ENCODE assay signal across 18 cellular contexts in the genomic region with DNA sequence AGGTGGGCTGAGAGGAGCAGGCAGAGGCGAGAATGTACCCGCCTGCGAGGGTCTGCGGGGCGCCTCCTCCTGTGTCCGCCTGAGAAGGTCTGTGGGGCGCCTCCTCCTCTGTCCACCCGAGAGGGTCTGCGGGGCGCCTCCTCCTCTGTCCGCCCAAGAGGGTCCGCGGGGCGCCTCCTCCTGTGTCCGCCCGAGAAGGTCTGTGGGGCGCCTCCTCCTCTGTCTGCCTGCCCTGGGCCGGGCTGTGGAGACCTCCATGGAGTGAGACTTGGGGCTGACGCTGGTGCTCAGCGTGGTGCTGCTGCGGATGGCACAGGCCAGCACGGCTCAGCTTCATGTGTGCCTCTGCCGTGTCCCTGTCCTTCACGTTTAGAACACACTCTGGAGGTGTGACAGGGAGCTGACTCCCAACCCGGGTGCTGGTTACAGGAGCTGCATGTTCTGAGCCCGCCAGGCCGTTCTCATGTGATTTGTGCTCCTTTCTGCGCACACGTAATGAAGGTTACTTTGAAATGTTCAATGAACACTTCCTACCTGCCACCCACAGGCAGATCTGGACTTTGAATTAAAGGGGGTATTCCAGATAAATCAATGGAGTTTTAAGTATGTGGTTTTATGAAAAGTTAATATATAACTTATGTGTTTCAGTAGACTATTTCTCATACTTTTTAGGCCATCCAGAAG. TPM values are rescaled to one million over a fixed set of nuclear protein-coding genes. Genes with fewer than 3 reads are reported as not detected.
A peak's percentile ranks its signal among the peaks of the same experiment; 100 is the strongest.
DNase-seq lines count a peak whose midpoint lies in the region; ATAC-seq, FAIRE-seq and TF ChIP-seq lines count a peak whose summit lies in the region.
"Had no signal": no experiment of that assay in that cellular context is flagged by ENCODE, and none has a peak within 500 bp of the region (broad histone marks: within the 10 kb centered on the region; RNA-seq: fewer than 3 reads in every experiment).

No MANE protein-coding gene starts in this region.

- BruUV-seq in K562 (replicated peaks; lab: Mats Ljungman, UMichigan) = no TSS peak

- H3K36me3 ChIP-seq in K562 (ENCODE audit: control insufficient read depth, insufficient read depth, low read length) = peaks cover 94% of the 10 kb centered on the region
- peaks cover 100% of the 10 kb centered on the region for H3K36me3 ChIP-seq in upper lobe of right lung

- ATAC-seq in K562 (no peak), esophagus mucosa (peak; percentile 9), upper lobe of right lung (peak; percentile 8), GM21390 (IDR thresholded peaks at IDR 0.05; ENCODE audit: unreplicated experiment) (no peak)

- CTCF ChIA-PET in K562 (lab: Yijun Ruan, JAX; ENCODE audit: low intra/inter-chr PET ratio) = interaction anchor here (0.6 kb wide), 1 partner anchor 95 kb away, joined by 3 read pairs; no protein-coding TSS in a partner anchor

- H3K4me3 ChIP-seq in K562 (no peak overlapping the region), upper lobe of right lung (no peak overlapping the region)
- H3K4me3 ChIP-seq: Peyer's patch had no signal

- no peak overlapping the region for H3K27ac ChIP-seq in K562 (ENCODE audit: extremely low read depth, low read depth, low read length)
- no peak overlapping the region for H3K27ac ChIP-seq in upper lobe of right lung
- H3K27ac ChIP-seq: Peyer's patch had no signal

- no peak for TF ChIP-seq EP300 in K562 (IDR thresholded peaks at IDR 0.05; ENCODE audit: low read length)

- no peaks in the 10 kb centered on the region for H3K79me2 ChIP-seq in K562 (ENCODE audit: control insufficient read depth, insufficient read depth, low read length)

- H3K4me1 ChIP-seq in K562 (replicated peaks in 1 of 2; ENCODE audit: control insufficient read depth in 2 of 2, insufficient read depth in 2 of 2, low read length in 2 of 2) (peaks cover 14 to 29% of the 10 kb centered on the region in 2 experiments; a peak in 4 of 5 replicates), upper lobe of right lung (no peaks in the 10 kb centered on the region)
- H3K4me1 ChIP-seq: BE2C, Peyer's patch had no signal

- no peak overlapping the region for H3K4me2 ChIP-seq in K562 (ENCODE audit: insufficient read depth, low read length)

- no peaks in the 10 kb centered on the region for H3K9me3 Mint-ChIP-seq in nephron

- H3K4me1 Mint-ChIP-seq in nephron = no peaks in the 10 kb centered on the region

- POLR2A ChIA-PET in K562 (lab: Yijun Ruan, JAX) = no interaction called here

- 0 out of 2 replicates have a peak, but pooled peaks cover 5% of the 10 kb centered on the region for H4K20me1 ChIP-seq in K562 (replicated peaks; ENCODE audit: control insufficient read depth, insufficient read depth, low read length)

- 94% methylated on average over 19 of the region's 29 CpGs for WGBS in K562 (ENCODE audit: insufficient coverage, low coverage, missing lambda C conversion rate)

- H3K36me3 Mint-ChIP-seq in nephron (ENCODE audit: low read depth) = peaks cover 72% of the 10 kb centered on the region

- DNase-seq in K562 (ENCODE audit: extremely low read depth in 1 of 4, low spot score in 3 of 4) (no peak), upper lobe of right lung (no peak), NCI-H1694 (lab: John Stamatoyannopoulos, UW) (no peak), NCI-H510A treated with DMSO at 0.1 percent for 48 hours (lab: John Stamatoyannopoulos, UW) (no peak)
- DNase-seq: BE2C, DMS79, H7, KG1, NCI-H1092, NCI-H1436 treated with DMSO at 0.1 percent for 48 hours, NCI-H2081, NCI-H2171, NCI-H345, NCI-H524 treated with DMSO at 0.1 percent for 48 hours, Peyer's patch had no signal

- peaks cover 4% of the 10 kb centered on the region for H3K9me1 ChIP-seq in K562 (ENCODE audit: control insufficient read depth, insufficient read depth, low read length)

- no peak overlapping the region for H3K9ac ChIP-seq in K562 (ENCODE audit: insufficient read depth in 1 of 2, low read depth in 2 of 2, low read length in 2 of 2)

- intact Hi-C loops in K562 (cut with micrococcal nuclease) = no loop called here
- intact Hi-C loops in upper lobe of right lung (cut with DNase I) = no loop called here

- no peak for TF ChIP-seq RAD21 in K562 (CRISPR knock-in tag; conservative IDR thresholded peaks at IDR 0.05 in 1 of 2, IDR thresholded peaks at IDR 0.05 in 1 of 2)

- no peak overlapping the region for H3K4me3 Mint-ChIP-seq in nephron

- H3K27ac Mint-ChIP-seq in nephron = peak overlapping the region in 2 of 3 experiments; percentile 39 to 66

- H2AFZ ChIP-seq in K562 (ENCODE audit: low read depth, low read length) = no peak overlapping the region

- no peaks in the 10 kb centered on the region for H3K27me3 ChIP-seq in K562 (ENCODE audit: control insufficient read depth in 2 of 2, insufficient read depth in 2 of 2, low read length in 2 of 2)
- H3K27me3 ChIP-seq in upper lobe of right lung = no peaks in the 10 kb centered on the region
- H3K27me3 ChIP-seq: BE2C, Peyer's patch had no signal

- no peaks in the 10 kb centered on the region for H3K27me3 Mint-ChIP-seq in nephron (ENCODE audit: low read depth)

- FAIRE-seq in K562 (lab: Jason Lieb, UNC) = no peak

- TF ChIP-seq CTCF in K562 (IDR thresholded peaks at IDR 0.05 in 2 of 3, conservative IDR thresholded peaks at IDR 0.05 in 1 of 3; ENCODE audit: insufficient read depth in 2 of 3, low read depth in 1 of 3, low read length in 3 of 3) (no peak), nephron (IDR thresholded peaks at IDR 0.05; ENCODE audit: unreplicated experiment in 3 of 3) (no peak), upper lobe of right lung (IDR thresholded peaks at IDR 0.05) (no peak)

- in situ Hi-C loops in K562 (cut with MboI) = no loop called here

- TF ChIP-seq POLR2A in K562 (conservative IDR thresholded peaks at IDR 0.05) = no peak

- H3K9me3 ChIP-seq in K562 (replicated peaks; ENCODE audit: control insufficient read depth, insufficient read depth, low read depth, low read length) = no peaks in the 10 kb centered on the region
- H3K9me3 ChIP-seq in upper lobe of right lung = no peaks in the 10 kb centered on the region
- H3K9me3 ChIP-seq: BE2C, Peyer's patch had no signal

TF ChIP-seq in K562, 482 proteins besides CTCF, POLR2A, EP300 and RAD21:
- 0 out of 2 replicates have a peak, but pooled peaks have one; percentile 16 for TF ChIP-seq POLR2G (IDR thresholded peaks at IDR 0.05; ENCODE audit: low read depth, low read length)
- TF ChIP-seq HNRNPH1 (optimal IDR thresholded peaks at IDR 0.05; ENCODE audit: low read depth, low read length) = no peak

RNA-seq across cellular contexts. Expression of gene GET4, which starts 20.5 kb away (rescaled TPM):
- 48.4 and 118 TPM in 2 replicates for total RNA-seq in K562 (2011; cell fraction: chromatin; rRNA removed; ENCODE audit: low replicate concordance)
- 96.6 and 125 TPM in 2 replicates for total RNA-seq in K562 (2011; cell fraction: nucleolus; rRNA removed)
- total RNA-seq in K562 (2011; cell fraction: nucleoplasm; rRNA removed) = 56.0 and 71.4 TPM in 2 replicates
- total RNA-seq in K562 (2014; rRNA removed) (111 and 135 TPM in 2 replicates), K562 (2014; rRNA removed; fragmentation: Illumina TruSeq; extraction: Trizol) (13.0 and 15.7 TPM in 2 replicates), K562 (2015; rRNA removed; fragmentation: Illumina TruSeq; extraction: Trizol) (37.9 and 40.4 TPM in 2 replicates), K562 (2021) (83.3 and 89.9 TPM in 2 replicates), esophagus mucosa (21.6 TPM), upper lobe of right lung (35.1 TPM)
- polyA plus RNA-seq in K562 (2011; rRNA removed) (45.0 and 45.4 TPM in 2 replicates), K562 (2014; fragmentation: Illumina TruSeq; extraction: Trizol) (33.2 and 48.4 TPM in 2 replicates), K562 (2014; fragmentation: Nextera tagmentation; extraction: Ambion mirVana) (1 to 10 TPM in 1 of 2 experiments, under 1 TPM in 1; 0.99 to 2.0 TPM), K562 (2014; rRNA removed) (122 and 151 TPM in 2 replicates)
- 69.2 and 135 TPM in 2 replicates for polyA plus RNA-seq in K562 (2011; cell fraction: cytosol; rRNA removed)
- 114 and 189 TPM in 2 replicates for polyA plus RNA-seq in K562 (2011; cell fraction: nucleus; rRNA removed)
- polyA plus RNA-seq in K562 (2012) = 53.9 and 82.1 TPM in 2 replicates
- polyA minus RNA-seq in K562 (2011; rRNA and poly(A)+ RNA removed) = 8.6 and 13.3 TPM in 2 replicates
- polyA minus RNA-seq in K562 (2011; cell fraction: cytosol; rRNA and poly(A)+ RNA removed) = 24.0 and 28.9 TPM in 2 replicates
- polyA minus RNA-seq in K562 (2011; cell fraction: nucleus; rRNA and poly(A)+ RNA removed) = 24.9 and 29.6 TPM in 2 replicates

RNA-seq across cellular contexts. Expression of gene SUN1, which starts 23.6 kb away (rescaled TPM):
- total RNA-seq in K562 (2011; cell fraction: chromatin; rRNA removed; ENCODE audit: low replicate concordance) = 527 and 872 TPM in 2 replicates
- total RNA-seq in K562 (2011; cell fraction: nucleolus; rRNA removed) = 542 and 585 TPM in 2 replicates
- total RNA-seq in K562 (2011; cell fraction: nucleoplasm; rRNA removed) = 348 and 489 TPM in 2 replicates
- total RNA-seq in K562 (2014; rRNA removed) (80.5 and 86.7 TPM in 2 replicates), K562 (2014; rRNA removed; fragmentation: Illumina TruSeq; extraction: Trizol) (38.9 and 42.3 TPM in 2 replicates), K562 (2015; rRNA removed; fragmentation: Illumina TruSeq; extraction: Trizol) (49.2 and 53.5 TPM in 2 replicates), K562 (2021) (81.9 and 101 TPM in 2 replicates), esophagus mucosa (63.0 TPM), upper lobe of right lung (127 TPM)
- polyA plus RNA-seq in K562 (2011; rRNA removed) (132 and 143 TPM in 2 replicates), K562 (2014; fragmentation: Illumina TruSeq; extraction: Trizol) (62.3 and 88.2 TPM in 2 replicates), K562 (2014; fragmentation: Nextera tagmentation; extraction: Ambion mirVana) (10 to 100 TPM; 36.8 TPM), K562 (2014; rRNA removed) (105 and 119 TPM in 2 replicates)
- polyA plus RNA-seq in K562 (2011; cell fraction: cytosol; rRNA removed) = 249 and 254 TPM in 2 replicates
- polyA plus RNA-seq in K562 (2011; cell fraction: nucleus; rRNA removed) = 889 and 1,080 TPM in 2 replicates
- polyA plus RNA-seq in K562 (2012) = 107 and 112 TPM in 2 replicates
- polyA minus RNA-seq in K562 (2011; rRNA and poly(A)+ RNA removed) = 72.4 and 98.1 TPM in 2 replicates
- 47.4 and 59.7 TPM in 2 replicates for polyA minus RNA-seq in K562 (2011; cell fraction: cytosol; rRNA and poly(A)+ RNA removed)
- polyA minus RNA-seq in K562 (2011; cell fraction: nucleus; rRNA and poly(A)+ RNA removed) = 245 and 267 TPM in 2 replicates

Comparison
In these comparisons a context has a peak if more than half of its experiments do, and no peak if none do; other contexts are left out.
1. ATAC-seq: peak in esophagus mucosa (single experiment) and upper lobe of right lung (single experiment); none in K562 (single experiment) and GM21390 (single experiment).